In the genomic region with DNA sequence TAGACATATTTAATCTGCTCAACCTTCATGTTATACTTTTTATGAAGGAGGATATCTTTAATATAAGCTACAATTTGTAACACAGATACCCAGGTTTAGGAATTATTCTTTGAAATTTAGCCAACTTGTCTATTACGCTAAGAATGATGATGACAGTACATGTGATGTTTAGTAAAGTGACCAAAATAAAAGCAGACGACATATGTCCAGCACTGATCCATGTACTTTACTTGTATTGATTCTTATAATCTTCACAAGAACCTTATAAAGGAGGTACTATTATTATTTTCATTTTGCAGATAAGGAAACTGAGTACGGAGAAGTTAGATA, we compare ENCODE assay signal across 13 cellular contexts. TPM values are rescaled to one million over a fixed set of nuclear protein-coding genes. Genes with fewer than 3 reads are reported as not detected.
A peak's percentile ranks its signal among the peaks of the same experiment; 100 is the strongest.
DNase-seq lines count a peak whose midpoint lies in the region; ATAC-seq and TF ChIP-seq lines count a peak whose summit lies in the region.
"Had no signal": no experiment of that assay in that cellular context is flagged by ENCODE, and none has a peak within 500 bp of the region (broad histone marks: within the 10 kb centered on the region; RNA-seq: fewer than 3 reads in every experiment).

No MANE protein-coding gene starts in this region.

- peak overlapping the region; percentile 82; the same call in 1 of the 2 replicates for H3K4me3 Mint-ChIP-seq in HFFc6
- H3K4me3 Mint-ChIP-seq in brain = no peak overlapping the region
- no peak overlapping the region for H3K4me3 Mint-ChIP-seq in type B pancreatic cell
- H3K4me3 Mint-ChIP-seq: CD8-positive, alpha-beta memory T cell; GM23338 had no signal

- no peak overlapping the region for H2AFZ ChIP-seq in osteoblast (ENCODE audit: low read length)
- H2AFZ ChIP-seq: GM23338 had no signal

- DNase-seq in HFFc6 (no peak), osteoblast (ENCODE audit: insufficient read length, low spot score, missing footprints) (no peak), GM19238 (ENCODE audit: insufficient read length, low spot score) (no peak), type B pancreatic cell (ENCODE audit: extremely low spot score, unreplicated experiment) (no peak)
- DNase-seq: BE2C, KG1, MG63, SIG-M5 had no signal

- no peak for TF ChIP-seq POLR2A in GM18505 (IDR thresholded peaks at IDR 0.05; ENCODE audit: borderline replicate concordance, extremely low read depth, insufficient read depth, insufficient read length)

- no peaks in the 10 kb centered on the region for H3K36me3 Mint-ChIP-seq in HFFc6 (ENCODE audit: low read depth)
- H3K36me3 Mint-ChIP-seq in brain = peaks cover 5% of the 10 kb centered on the region
- no peaks in the 10 kb centered on the region for H3K36me3 Mint-ChIP-seq in type B pancreatic cell
- H3K36me3 Mint-ChIP-seq: CD8-positive, alpha-beta memory T cell had no signal

- H3K4me1 Mint-ChIP-seq in HFFc6 (ENCODE audit: low read depth) = peaks cover 22% of the 10 kb centered on the region
- H3K4me1 Mint-ChIP-seq in brain = peaks cover 9% of the 10 kb centered on the region
- H3K4me1 Mint-ChIP-seq in type B pancreatic cell (ENCODE audit: unreplicated experiment) = no peaks in the 10 kb centered on the region
- H3K4me1 Mint-ChIP-seq: CD8-positive, alpha-beta memory T cell had no signal

- no peaks in the 10 kb centered on the region for H3K9me3 ChIP-seq in osteoblast (ENCODE audit: low read depth, low read length)
- H3K9me3 ChIP-seq: BE2C, MG63 had no signal

- peaks cover 3% of the 10 kb centered on the region for H3K4me1 ChIP-seq in osteoblast (ENCODE audit: insufficient read depth, low read length)
- H3K4me1 ChIP-seq: BE2C had no signal

- ATAC-seq in GM18505 (IDR thresholded peaks at IDR 0.05; ENCODE audit: unreplicated experiment) = no peak

- H3K79me2 ChIP-seq in osteoblast (ENCODE audit: insufficient read depth, low read length) = no peaks in the 10 kb centered on the region

- H3K36me3 ChIP-seq in osteoblast (ENCODE audit: insufficient read depth, low read length) = no peaks in the 10 kb centered on the region
- H3K36me3 ChIP-seq: BE2C, MG63 had no signal

- H3K9me3 Mint-ChIP-seq in HFFc6 (no peaks in the 10 kb centered on the region), brain (peaks cover 3 to 15% (median 11%) of the 10 kb centered on the region in 5 experiments), type B pancreatic cell (no peaks in the 10 kb centered on the region)

- H3K27ac ChIP-seq in C4-2B (no peak overlapping the region), osteoblast (ENCODE audit: low read depth, low read length) (no peak overlapping the region)

- no peak overlapping the region for H3K4me3 ChIP-seq in osteoblast (ENCODE audit: insufficient read depth, low read length)
- H3K4me3 ChIP-seq: GM23338, MG63 had no signal

- H3K27me3 Mint-ChIP-seq in HFFc6 (ENCODE audit: insufficient read depth) (no peaks in the 10 kb centered on the region), brain (peaks cover 8% of the 10 kb centered on the region), type B pancreatic cell (no peaks in the 10 kb centered on the region)

- H3K27ac Mint-ChIP-seq in HFFc6 (no peak overlapping the region), brain (no peak overlapping the region), type B pancreatic cell (no peak overlapping the region)
- H3K27ac Mint-ChIP-seq: CD8-positive, alpha-beta memory T cell; GM23338 had no signal

- no peaks in the 10 kb centered on the region for H4K20me1 ChIP-seq in osteoblast (ENCODE audit: insufficient read depth, low read length)

- H3K27me3 ChIP-seq in osteoblast (ENCODE audit: insufficient read depth, low read length) = no peaks in the 10 kb centered on the region
- H3K27me3 ChIP-seq: BE2C, MG63 had no signal

- peak overlapping the region; percentile 88 for H3K4me2 ChIP-seq in osteoblast (ENCODE audit: insufficient read depth, low read length)
- H3K4me2 ChIP-seq: GM23338 had no signal

- peak; percentile 63 for TF ChIP-seq CTCF in C4-2B (conservative IDR thresholded peaks at IDR 0.05)
- peak; percentile 13 for TF ChIP-seq CTCF in HFFc6 (IDR thresholded peaks at IDR 0.05)
- TF ChIP-seq CTCF in brain (conservative IDR thresholded peaks at IDR 0.05) = peak; percentile 4 to 41
- no peak for TF ChIP-seq CTCF in osteoblast (IDR thresholded peaks at IDR 0.05; ENCODE audit: extremely low read depth, low read depth, low read length)
- no peak for TF ChIP-seq CTCF in type B pancreatic cell (conservative IDR thresholded peaks at IDR 0.05)

RNA-seq across cellular contexts. Expression of gene ATG4C, which starts 37.2 kb away (rescaled TPM):
- total RNA-seq in HFFc6 (2021; fragmentation: NEBNext Ultra II Directional; extraction: Animal tissue kit (Norgen Biotek cat#: 25700)) = 10 to 100 TPM in 5 of 6 experiments, 1 to 10 TPM in 1; 9.4 to 11.7 (median 10.6) TPM
- 8.4 TPM for polyA plus RNA-seq in brain (ENCODE audit: insufficient read depth, low read depth, low replicate concordance)
- 5.8 and 9.4 TPM in 2 replicates for total RNA-seq in osteoblast
- 7.1 and 13.4 TPM in 2 replicates for total RNA-seq in type B pancreatic cell (ENCODE audit: low replicate concordance)

RNA-seq across cellular contexts. Expression of gene DOCK7, which starts 58.6 kb away (rescaled TPM):
- 100 to 1,000 TPM in 3 of 6 experiments, 10 to 100 TPM in 3; 93.3 to 115 (median 105) TPM for total RNA-seq in HFFc6 (2021; fragmentation: NEBNext Ultra II Directional; extraction: Animal tissue kit (Norgen Biotek cat#: 25700))
- 17.5 TPM for polyA plus RNA-seq in brain (ENCODE audit: insufficient read depth, low read depth, low replicate concordance)
- 73.8 and 91.3 TPM in 2 replicates for total RNA-seq in osteoblast
- total RNA-seq in type B pancreatic cell (ENCODE audit: low replicate concordance) = 49.5 and 61.1 TPM in 2 replicates

Comparison
In these comparisons a context has a peak if more than half of its experiments do, and no peak if none do; other contexts are left out.
1. CTCF ChIP-seq: peak in C4-2B (single experiment), HFFc6 (single experiment) and brain (2 of 2); none in osteoblast (single experiment) and type B pancreatic cell (single experiment).